ENCODE assay signal across 8 cellular contexts in the genomic region with DNA sequence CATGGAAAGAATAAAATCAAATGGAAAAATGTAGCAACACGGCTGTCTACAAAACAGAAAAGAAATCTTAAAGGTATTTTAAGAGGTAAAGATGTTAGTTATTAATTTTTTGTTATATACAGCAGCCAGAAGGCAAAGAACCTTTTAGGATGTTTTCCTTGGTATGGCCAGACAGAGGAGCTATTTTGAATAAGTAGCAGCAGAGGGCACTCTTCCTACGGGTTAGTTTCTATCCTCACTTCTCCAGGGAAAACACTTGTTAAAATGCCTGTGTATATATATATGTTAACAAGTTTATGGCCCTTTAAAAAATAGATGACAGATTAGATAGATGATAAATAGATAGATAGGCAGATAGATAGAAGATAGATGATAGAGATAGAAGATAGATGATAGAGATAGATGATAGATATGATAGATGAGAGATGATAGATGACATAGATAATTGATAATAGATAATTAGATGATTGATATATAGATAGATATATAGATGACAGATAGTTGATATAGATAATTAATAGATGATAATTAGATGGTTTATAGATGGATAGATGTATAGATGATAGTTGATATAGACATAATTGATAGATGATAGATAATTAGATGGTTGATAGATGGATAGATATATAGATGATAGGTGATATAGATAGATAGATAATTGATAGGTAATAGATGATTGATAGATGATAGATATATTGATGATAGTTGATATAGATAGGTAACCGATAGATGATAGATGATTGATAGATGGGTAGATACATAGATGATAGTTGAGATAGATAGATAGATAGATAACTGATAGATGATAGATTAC. TPM values are rescaled to one million over a fixed set of nuclear protein-coding genes. Genes with fewer than 3 reads are reported as not detected.
DNase-seq lines count a peak whose midpoint lies in the region; ATAC-seq, FAIRE-seq and TF ChIP-seq lines count a peak whose summit lies in the region.

No MANE protein-coding gene starts in this region.

- no TSS peak for BruUV-seq in HepG2 (replicated peaks; lab: Mats Ljungman, UMichigan)

- POLR2A ChIA-PET in HepG2 (lab: Yijun Ruan, JAX), result no interaction called here

- TF ChIP-seq CTCF in body of pancreas (IDR thresholded peaks at IDR 0.05) (peak in 6 of 7 experiments; percentile 49 to 65 (median 54)), HepG2 (CRISPR knock-in tag; IDR thresholded peaks at IDR 0.05) (peak; percentile 44)

- WGBS in body of pancreas, 2 donors, result 13 to 21% methylated on average over 3 of the region's 3 CpGs
- 0% methylated on average over 3 of the region's 3 CpGs for WGBS in HepG2 (ENCODE audit: low lambda C conversion rate)

- no peaks in the 10 kb centered on the region for H3K36me3 Mint-ChIP-seq in T-helper 17 cell (ENCODE audit: low read depth)

- no peaks in the 10 kb centered on the region for H3K27me3 ChIP-seq in body of pancreas
- peaks cover 0 to 12% of the 10 kb centered on the region in 2 experiments; a peak in 1 of 5 replicates for H3K27me3 ChIP-seq in HepG2 (ENCODE audit: control insufficient read depth in 1 of 2, insufficient read depth in 2 of 2, low read length in 2 of 2)

- no peak for TF ChIP-seq EP300 in HepG2 (IDR thresholded peaks at IDR 0.05; ENCODE audit: low read depth in 2 of 2, low read length in 2 of 2)
- TF ChIP-seq EP300 in HepG2 (CRISPR knock-in tag; IDR thresholded peaks at IDR 0.05; ENCODE audit: borderline replicate concordance), result no peak

- H3K4me2 ChIP-seq in HepG2 (ENCODE audit: low read depth, low read length), result peak overlapping the region; percentile 58

- H3K9me3 ChIP-seq in body of pancreas (no peaks in the 10 kb centered on the region), HepG2 (ENCODE audit: low read length) (no peaks in the 10 kb centered on the region), T-helper 17 cell (ENCODE audit: control insufficient read depth, low read length, poor library complexity, severe bottlenecking) (no peaks in the 10 kb centered on the region)

- TF ChIP-seq POLR2A in body of pancreas (IDR thresholded peaks at IDR 0.05) (no peak), HepG2 (IDR thresholded peaks at IDR 0.05; ENCODE audit: insufficient read depth in 1 of 2, low read depth in 2 of 2, low read length in 2 of 2) (no peak)

- H2AFZ ChIP-seq in HepG2 (ENCODE audit: low read length), result no peak overlapping the region

- no peaks in the 10 kb centered on the region for H3K79me2 ChIP-seq in HepG2 (ENCODE audit: insufficient read depth, low read length)

- intact Hi-C loops in body of pancreas (cut with DNase I) (loop anchor here (5.0 kb wide), 1 partner anchor 174 kb away; no protein-coding TSS in a partner anchor), HepG2 (cut with micrococcal nuclease; ENCODE audit: unreplicated experiment) (loop anchor here (1.0 kb wide), 1 partner anchor 173 kb away; no protein-coding TSS in a partner anchor)

- DNase-seq in A172 (ENCODE audit: low spot score), result peak; percentile 63
- DNase-seq in GM18507 (ENCODE audit: extremely low spot score, insufficient read length, low read depth), result no peak
- DNase-seq in NCI-H446 treated with DMSO at 0.1 percent for 48 hours (lab: John Stamatoyannopoulos, UW), result peak; percentile 3
- peak in 3 of 4 donors; percentile 13 to 38 (median 20) for DNase-seq in body of pancreas
- peak; percentile 38 for DNase-seq in HepG2 (ENCODE audit: low spot score)
- no peak for DNase-seq in stimulated activated naive CD4-positive, alpha-beta T cell treated with Interleukin-2 at 50 U/mL for 16 hours (lab: John Stamatoyannopoulos, UW)
- no peak for DNase-seq in T-helper 17 cell

- H3K4me1 Mint-ChIP-seq in T-helper 17 cell, result no peaks in the 10 kb centered on the region

- CTCF ChIA-PET in HepG2 (lab: Yijun Ruan, JAX; ENCODE audit: low intra/inter-chr PET ratio, low total read pairs), result no interaction called here

- in situ Hi-C loops in HepG2 (cut with HindIII; ENCODE audit: extremely low pct_ligation_motif_present, low pct_unique_long_range_greater_than_20kb), result no loop called here

- FAIRE-seq in GM18507 (lab: Jason Lieb, UNC) (peak; percentile 47), HepG2 (lab: Jason Lieb, UNC) (no peak)

- ATAC-seq in body of pancreas (peak; percentile 85), HepG2 (peak; percentile 78), HG03565 (IDR thresholded peaks at IDR 0.05; ENCODE audit: unreplicated experiment) (no peak), T-helper 17 cell (no peak)

- H3K27ac ChIP-seq in body of pancreas, result no peak overlapping the region
- no peak overlapping the region for H3K27ac ChIP-seq in HepG2 (ENCODE audit: extremely low read length, insufficient read depth, low read length)

- H3K27me3 Mint-ChIP-seq in T-helper 17 cell, result peaks cover 29% of the 10 kb centered on the region

- no peak overlapping the region for H3K27ac Mint-ChIP-seq in T-helper 17 cell

- H4K20me1 ChIP-seq in HepG2 (ENCODE audit: insufficient read depth, low read length), result no peaks in the 10 kb centered on the region

- H3K4me3 Mint-ChIP-seq in T-helper 17 cell, result no peak overlapping the region

- no peaks in the 10 kb centered on the region for H3K36me3 ChIP-seq in body of pancreas (replicated peaks in 1 of 2; ENCODE audit: insufficient read depth in 1 of 2, low read depth in 2 of 2)
- no peaks in the 10 kb centered on the region for H3K36me3 ChIP-seq in HepG2 (replicated peaks in 1 of 2; ENCODE audit: control insufficient read depth in 1 of 2, insufficient read depth in 2 of 2, low read length in 2 of 2)

- TF ChIP-seq RAD21 in HepG2 (CRISPR knock-in tag; IDR thresholded peaks at IDR 0.05), result no peak

- H3K4me3 ChIP-seq in body of pancreas, result no peak overlapping the region
- no peak overlapping the region for H3K4me3 ChIP-seq in HepG2 (replicated peaks in 1 of 3; ENCODE audit: insufficient read depth in 1 of 3, low read depth in 2 of 3, low read length in 3 of 3)

- H3K9ac ChIP-seq in HepG2 (ENCODE audit: insufficient read depth, low read depth, low read length), result no peak overlapping the region

- H3K4me1 ChIP-seq in body of pancreas (no peaks in the 10 kb centered on the region), HepG2 (ENCODE audit: insufficient read depth, low read length) (peaks cover 13% of the 10 kb centered on the region)

TF ChIP-seq in HepG2, 621 proteins besides CTCF, POLR2A, EP300 and RAD21:
- TF ChIP-seq SMC3 (IDR thresholded peaks at IDR 0.05; ENCODE audit: low read length) (peak; percentile 9; the same call in 1 of the 2 replicates), STAG1 (CRISPR knock-in tag; IDR thresholded peaks at IDR 0.05) (peak; percentile 46), FOXM1 (CRISPR knock-in tag; IDR thresholded peaks at IDR 0.05) (no peak)
TF ChIP-seq in HepG2: peak in this region for 2.

RNA-seq across cellular contexts. Expression of gene WIPF3, which starts 57.8 kb away (rescaled TPM):
- not detected in 2 replicates for total RNA-seq in A172 (2014; rRNA removed; shearing (Covaris generic))
- total RNA-seq in body of pancreas (1 to 10 TPM in 1 of 2 donors, under 1 TPM in 1; 0.33 to 1.0 TPM), HepG2 (2016; rRNA removed; fragmentation: Illumina TruSeq; extraction: Trizol) (0.06 TPM in 1 of 2 replicates, not detected in the other), T-helper 17 cell (under 1 TPM in 1 of 2 donors, not detected in 1; 0.08 TPM)
- total RNA-seq in HepG2 (2016; cell fraction: cytosol; rRNA removed; fragmentation: Illumina TruSeq; extraction: Trizol; ENCODE audit: low read depth), result 0.09 TPM in 1 of 2 replicates, not detected in the other
- total RNA-seq in HepG2 (2016; cell fraction: insoluble cytoplasmic fraction; rRNA removed; fragmentation: Illumina TruSeq; extraction: Trizol), result 0.04 TPM in 2 replicates
- total RNA-seq in HepG2 (2016; cell fraction: membrane; rRNA removed; fragmentation: Illumina TruSeq; extraction: Trizol), result 0.07 and 0.09 TPM in 2 replicates
- total RNA-seq in HepG2 (2016; cell fraction: nucleus; rRNA removed; fragmentation: Illumina TruSeq; extraction: Trizol), result not detected in 2 replicates
- polyA plus RNA-seq in HepG2 (2011; rRNA removed), result 0.01 and 0.03 TPM in 2 replicates
- 0.01 and 0.03 TPM in 2 replicates for polyA plus RNA-seq in HepG2 (2011; cell fraction: cytosol; rRNA removed)
- polyA plus RNA-seq in HepG2 (2011; cell fraction: nucleus; rRNA removed), result 0.03 TPM in 1 of 2 replicates, not detected in the other
- polyA plus RNA-seq in HepG2 (2012), result not detected in 2 replicates
- 0.16 TPM in 2 replicates for polyA plus RNA-seq in HepG2 (2016; cell fraction: cytosol; fragmentation: Illumina TruSeq; extraction: Trizol; ENCODE audit: low read depth)
- 0.11 and 0.13 TPM in 2 replicates for polyA plus RNA-seq in HepG2 (2016; cell fraction: insoluble cytoplasmic fraction; fragmentation: Illumina TruSeq; extraction: Trizol; ENCODE audit: low read depth)
- 0.29 and 0.41 TPM in 2 replicates for polyA plus RNA-seq in HepG2 (2016; cell fraction: membrane; fragmentation: Illumina TruSeq; extraction: Trizol; ENCODE audit: low read depth)
- 0.19 and 0.22 TPM in 2 replicates for polyA plus RNA-seq in HepG2 (2016; cell fraction: nucleus; fragmentation: Illumina TruSeq; extraction: Trizol; ENCODE audit: insufficient read depth, low read depth)
- 0.04 TPM in 1 of 2 replicates, not detected in the other for polyA minus RNA-seq in HepG2 (2011; rRNA and poly(A)+ RNA removed; ENCODE audit: low replicate concordance)
- polyA minus RNA-seq in HepG2 (2011; cell fraction: cytosol; rRNA and poly(A)+ RNA removed), result not detected in 2 replicates
- 0.13 TPM in 1 of 2 replicates, not detected in the other for polyA minus RNA-seq in HepG2 (2011; cell fraction: nucleus; rRNA and poly(A)+ RNA removed)

Comparison
In these comparisons a context has a peak if more than half of its experiments do, and no peak if none do; other contexts are left out.
1. DNase-seq: peak in A172 (single experiment), NCI-H446 treated with DMSO at 0.1 percent for 48 hours (single experiment), body of pancreas (3 of 4) and HepG2 (single experiment); none in GM18507 (single experiment), stimulated activated naive CD4-positive, alpha-beta T cell treated with Interleukin-2 at 50 U/mL for 16 hours (single experiment) and T-helper 17 cell (0 of 3).
2. ATAC-seq: peak in body of pancreas (single experiment) and HepG2 (single experiment); none in HG03565 (single experiment) and T-helper 17 cell (single experiment).